In genomic region chr1:56028244-56028643, GRCh38 we compare ENCODE assay signal across 1 cellular context.
TF ChIP-seq lines count a peak whose summit lies in the region.

No MANE protein-coding gene starts in this region.

TF ChIP-seq in GM12878, 131 proteins besides CTCF, POLR2A, EP300 and RAD21 (continued from another document):
- TF ChIP-seq, protein P1, sequence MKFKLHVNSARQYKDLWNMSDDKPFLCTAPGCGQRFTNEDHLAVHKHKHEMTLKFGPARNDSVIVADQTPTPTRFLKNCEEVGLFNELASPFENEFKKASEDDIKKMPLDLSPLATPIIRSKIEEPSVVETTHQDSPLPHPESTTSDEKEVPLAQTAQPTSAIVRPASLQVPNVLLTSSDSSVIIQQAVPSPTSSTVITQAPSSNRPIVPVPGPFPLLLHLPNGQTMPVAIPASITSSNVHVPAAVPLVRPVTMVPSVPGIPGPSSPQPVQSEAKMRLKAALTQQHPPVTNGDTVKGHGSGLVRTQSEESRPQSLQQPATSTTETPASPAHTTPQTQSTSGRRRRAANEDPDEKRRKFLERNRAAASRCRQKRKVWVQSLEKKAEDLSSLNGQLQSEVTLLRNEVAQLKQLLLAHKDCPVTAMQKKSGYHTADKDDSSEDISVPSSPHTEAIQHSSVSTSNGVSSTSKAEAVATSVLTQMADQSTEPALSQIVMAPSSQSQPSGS (IDR thresholded peaks at IDR 0.05; ENCODE audit: low read length) = no peak; the same call in 1 of the 2 replicates
- no peak for TF ChIP-seq RCOR1 (conservative IDR thresholded peaks at IDR 0.05; ENCODE audit: low read depth, low read length)
- TF ChIP-seq, protein P2, sequence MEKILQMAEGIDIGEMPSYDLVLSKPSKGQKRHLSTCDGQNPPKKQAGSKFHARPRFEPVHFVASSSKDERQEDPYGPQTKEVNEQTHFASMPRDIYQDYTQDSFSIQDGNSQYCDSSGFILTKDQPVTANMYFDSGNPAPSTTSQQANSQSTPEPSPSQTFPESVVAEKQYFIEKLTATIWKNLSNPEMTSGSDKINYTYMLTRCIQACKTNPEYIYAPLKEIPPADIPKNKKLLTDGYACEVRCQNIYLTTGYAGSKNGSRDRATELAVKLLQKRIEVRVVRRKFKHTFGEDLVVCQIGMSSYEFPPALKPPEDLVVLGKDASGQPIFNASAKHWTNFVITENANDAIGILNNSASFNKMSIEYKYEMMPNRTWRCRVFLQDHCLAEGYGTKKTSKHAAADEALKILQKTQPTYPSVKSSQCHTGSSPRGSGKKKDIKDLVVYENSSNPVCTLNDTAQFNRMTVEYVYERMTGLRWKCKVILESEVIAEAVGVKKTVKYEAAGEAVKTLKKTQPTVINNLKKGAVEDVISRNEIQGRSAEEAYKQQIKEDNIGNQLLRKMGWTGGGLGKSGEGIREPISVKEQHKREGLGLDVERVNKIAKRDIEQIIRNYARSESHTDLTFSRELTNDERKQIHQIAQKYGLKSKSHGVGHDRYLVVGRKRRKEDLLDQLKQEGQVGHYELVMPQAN (conservative IDR thresholded peaks at IDR 0.05) = no peak
- TF ChIP-seq, protein P3, sequence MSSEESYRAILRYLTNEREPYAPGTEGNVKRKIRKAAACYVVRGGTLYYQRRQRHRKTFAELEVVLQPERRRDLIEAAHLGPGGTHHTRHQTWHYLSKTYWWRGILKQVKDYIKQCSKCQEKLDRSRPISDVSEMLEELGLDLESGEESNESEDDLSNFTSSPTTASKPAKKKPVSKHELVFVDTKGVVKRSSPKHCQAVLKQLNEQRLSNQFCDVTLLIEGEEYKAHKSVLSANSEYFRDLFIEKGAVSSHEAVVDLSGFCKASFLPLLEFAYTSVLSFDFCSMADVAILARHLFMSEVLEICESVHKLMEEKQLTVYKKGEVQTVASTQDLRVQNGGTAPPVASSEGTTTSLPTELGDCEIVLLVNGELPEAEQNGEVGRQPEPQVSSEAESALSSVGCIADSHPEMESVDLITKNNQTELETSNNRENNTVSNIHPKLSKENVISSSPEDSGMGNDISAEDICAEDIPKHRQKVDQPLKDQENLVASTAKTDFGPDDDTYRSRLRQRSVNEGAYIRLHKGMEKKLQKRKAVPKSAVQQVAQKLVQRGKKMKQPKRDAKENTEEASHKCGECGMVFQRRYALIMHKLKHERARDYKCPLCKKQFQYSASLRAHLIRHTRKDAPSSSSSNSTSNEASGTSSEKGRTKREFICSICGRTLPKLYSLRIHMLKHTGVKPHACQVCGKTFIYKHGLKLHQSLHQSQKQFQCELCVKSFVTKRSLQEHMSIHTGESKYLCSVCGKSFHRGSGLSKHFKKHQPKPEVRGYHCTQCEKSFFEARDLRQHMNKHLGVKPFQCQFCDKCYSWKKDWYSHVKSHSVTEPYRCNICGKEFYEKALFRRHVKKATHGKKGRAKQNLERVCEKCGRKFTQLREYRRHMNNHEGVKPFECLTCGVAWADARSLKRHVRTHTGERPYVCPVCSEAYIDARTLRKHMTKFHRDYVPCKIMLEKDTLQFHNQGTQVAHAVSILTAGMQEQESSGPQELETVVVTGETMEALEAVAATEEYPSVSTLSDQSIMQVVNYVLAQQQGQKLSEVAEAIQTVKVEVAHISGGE (CRISPR knock-in tag; IDR thresholded peaks at IDR 0.05) = no peak
- no peak for TF ChIP-seq WRNIP1 (IDR thresholded peaks at IDR 0.05; ENCODE audit: borderline replicate concordance, low read depth, low read length)
- TF ChIP-seq RELA (IDR thresholded peaks at IDR 0.05; ENCODE audit: borderline replicate concordance, partially characterized antibody) = no peak
- no peak for TF ChIP-seq ZNF24 (IDR thresholded peaks at IDR 0.05)
- no peak for TF ChIP-seq REST (IDR thresholded peaks at IDR 0.05; ENCODE audit: low read depth, low read length)
- TF ChIP-seq NRF1 (conservative IDR thresholded peaks at IDR 0.05; ENCODE audit: low read depth, low read length) = no peak
- no peak for TF ChIP-seq SUPT20H (IDR thresholded peaks at IDR 0.05; ENCODE audit: borderline replicate concordance, control insufficient read depth, low read depth, low read length)
- no peak for TF ChIP-seq CREM (IDR thresholded peaks at IDR 0.05; ENCODE audit: low read depth)
- TF ChIP-seq CEBPB (IDR thresholded peaks at IDR 0.05; ENCODE audit: borderline replicate concordance in 1 of 2, low read depth in 2 of 2, low read length in 2 of 2) = no peak
- no peak for TF ChIP-seq SIN3A (IDR thresholded peaks at IDR 0.05; ENCODE audit: low read depth, low read length)
- no peak for TF ChIP-seq NR2C1 (IDR thresholded peaks at IDR 0.05)
- TF ChIP-seq NR2C2 (IDR thresholded peaks at IDR 0.05; ENCODE audit: borderline replicate concordance, control insufficient read depth, insufficient read length, low read depth) = no peak
- TF ChIP-seq ESRRA (IDR thresholded peaks at IDR 0.05; ENCODE audit: low read length) = no peak
- no peak for TF ChIP-seq SREBF2 (IDR thresholded peaks at IDR 0.05; ENCODE audit: low read length)
- TF ChIP-seq RFX5 (IDR thresholded peaks at IDR 0.05; ENCODE audit: low read depth, low read length) = no peak
- no peak for TF ChIP-seq HDGF (IDR thresholded peaks at IDR 0.05)
- TF ChIP-seq CREB1 (IDR thresholded peaks at IDR 0.05; ENCODE audit: low read depth) = no peak
- TF ChIP-seq CBFB (IDR thresholded peaks at IDR 0.05; ENCODE audit: low read depth) = peak; percentile 60; the same call in 1 of the 2 replicates
- TF ChIP-seq EGR1 (IDR thresholded peaks at IDR 0.05; ENCODE audit: borderline replicate concordance in 1 of 2, low read depth in 2 of 2, low read length in 2 of 2) = no peak
- TF ChIP-seq BMI1 (IDR thresholded peaks at IDR 0.05; ENCODE audit: borderline replicate concordance) = no peak
- TF ChIP-seq RB1 (IDR thresholded peaks at IDR 0.05; ENCODE audit: borderline replicate concordance) = no peak
- no peak for TF ChIP-seq ZNF207 (IDR thresholded peaks at IDR 0.05; ENCODE audit: borderline replicate concordance)
- no peak for TF ChIP-seq ZZZ3 (IDR thresholded peaks at IDR 0.05; ENCODE audit: control insufficient read depth, insufficient read length, low read depth)
- no peak for TF ChIP-seq STAT1 (conservative IDR thresholded peaks at IDR 0.05)
- 0 out of 2 replicates have a peak, but pooled peaks have one; percentile 23 for TF ChIP-seq TCF7 (IDR thresholded peaks at IDR 0.05; ENCODE audit: borderline replicate concordance)
- TF ChIP-seq ASH2L (IDR thresholded peaks at IDR 0.05; ENCODE audit: borderline replicate concordance, low read depth) = no peak
- TF ChIP-seq ZNF687 (IDR thresholded peaks at IDR 0.05) = no peak
- TF ChIP-seq HCFC1 (IDR thresholded peaks at IDR 0.05; ENCODE audit: low read length) = no peak
- TF ChIP-seq ZSCAN29 (IDR thresholded peaks at IDR 0.05) = no peak
- TF ChIP-seq ETV6 (conservative IDR thresholded peaks at IDR 0.05 in 1 of 2, IDR thresholded peaks at IDR 0.05 in 1 of 2; ENCODE audit: borderline replicate concordance in 1 of 2, low read depth in 1 of 2) = peak in 1 of 2 experiments; percentile 69; a peak in 2 of 4 replicates
- no peak for TF ChIP-seq ATF3 (IDR thresholded peaks at IDR 0.05; ENCODE audit: borderline replicate concordance, extremely low read depth, low read depth, low read length)
- no peak for TF ChIP-seq PML (IDR thresholded peaks at IDR 0.05; ENCODE audit: low read length)
- TF ChIP-seq POLR2AphosphoS5 (IDR thresholded peaks at IDR 0.05; ENCODE audit: low read length) = no peak
- no peak for TF ChIP-seq TBL1XR1 (IDR thresholded peaks at IDR 0.05; ENCODE audit: low read depth, low read length)
- TF ChIP-seq NBN (IDR thresholded peaks at IDR 0.05) = 0 out of 2 replicates have a peak, but pooled peaks have one; percentile 23
- no peak for TF ChIP-seq NFXL1 (IDR thresholded peaks at IDR 0.05; ENCODE audit: borderline replicate concordance)
- no peak for TF ChIP-seq MAX (IDR thresholded peaks at IDR 0.05; ENCODE audit: low read depth, low read length)
- peak; percentile 87 for TF ChIP-seq SPI1 (IDR thresholded peaks at IDR 0.05; ENCODE audit: borderline replicate concordance, insufficient read depth, low read depth, low read length)
- no peak for TF ChIP-seq IRF3 (IDR thresholded peaks at IDR 0.05)
- TF ChIP-seq PAX5 (IDR thresholded peaks at IDR 0.05; ENCODE audit: borderline replicate concordance, low read depth, low read length) = 0 out of 2 replicates have a peak, but pooled peaks have one; percentile 44
- TF ChIP-seq SREBF1 (IDR thresholded peaks at IDR 0.05; ENCODE audit: low read length) = no peak
